In the genomic region with DNA sequence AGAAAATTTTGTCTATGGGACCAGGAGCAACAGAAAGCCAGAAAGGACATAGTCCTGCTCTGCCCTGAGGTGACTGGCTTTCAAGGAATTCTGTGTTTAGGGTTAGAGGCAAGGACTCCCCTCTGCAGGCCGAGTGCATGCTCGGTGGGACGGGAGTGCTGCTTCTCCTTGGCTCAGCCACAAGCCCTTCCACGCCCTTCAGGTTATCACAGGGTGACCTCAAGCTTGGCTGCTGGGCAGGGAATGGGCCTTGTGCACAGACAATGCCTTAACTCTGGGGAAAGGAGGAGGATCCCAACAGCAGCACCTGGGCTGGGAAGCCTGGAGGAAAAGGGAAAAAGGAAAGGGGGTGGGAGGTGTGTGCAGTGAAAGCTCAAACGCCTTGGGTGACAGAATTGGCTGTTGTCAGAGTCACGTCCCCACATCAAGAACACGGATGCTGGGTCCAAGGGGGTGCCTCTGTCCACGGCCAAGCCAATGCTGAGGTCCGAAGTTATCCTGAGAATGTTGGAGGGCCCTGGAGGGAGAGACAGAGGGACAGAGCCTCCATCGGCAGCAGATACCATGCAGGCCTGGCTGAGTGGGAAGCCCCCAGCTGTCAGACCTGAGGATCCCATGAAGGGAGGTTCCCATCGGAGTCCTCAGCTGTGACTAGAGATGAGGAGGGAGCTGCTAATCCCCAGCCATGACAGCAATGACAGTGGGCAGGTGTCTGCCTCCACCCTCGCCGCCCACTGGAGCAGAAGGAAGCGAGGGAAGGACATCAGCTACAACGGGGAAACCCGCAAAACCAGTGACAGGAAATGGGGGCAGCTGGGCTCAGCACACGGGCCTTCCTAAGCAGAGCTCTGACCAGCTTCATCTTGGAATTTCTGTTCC, we compare ENCODE assay signal across 11 cellular contexts. TPM values are rescaled to one million over a fixed set of nuclear protein-coding genes. Genes with fewer than 3 reads are reported as not detected.
DNase-seq lines count a peak whose midpoint lies in the region; ATAC-seq and TF ChIP-seq lines count a peak whose summit lies in the region.
"Had no signal": no experiment of that assay in that cellular context is flagged by ENCODE, and none has a peak within 500 bp of the region (broad histone marks: within the 10 kb centered on the region; RNA-seq: fewer than 3 reads in every experiment).

No MANE protein-coding gene starts in this region.

- 51% methylated on average over 13 of the region's 17 CpGs; no CpG with 5 or more reads in 1 of the 2 donors for WGBS in transverse colon (ENCODE audit: low coverage in 1 of 2), 2 donors

- no peaks in the 10 kb centered on the region for H3K9me3 Mint-ChIP-seq in activated naive CD4-positive, alpha-beta T cell treated with anti-CD3 and anti-CD28 coated beads for 36 hours
- H3K9me3 Mint-ChIP-seq: CD4-positive, alpha-beta T cell had no signal

- in situ Hi-C loops in transverse colon (cut with MboI; ENCODE audit: low pct_ligation_motif_present in 1 of 4, low pct_unique_long_range_greater_than_20kb in 1 of 4, low sequenced_read_pairs in 3 of 4), result loop anchor here in 3 of 4 donors (10.0 to 25.0 kb wide), 2 partner anchors 99 to 158 kb away; a partner anchor contains a TSS

- H3K4me3 Mint-ChIP-seq in activated naive CD4-positive, alpha-beta T cell treated with anti-CD3 and anti-CD28 coated beads for 36 hours, result no peak overlapping the region
- H3K4me3 Mint-ChIP-seq: CD4-positive, alpha-beta T cell had no signal

- no peak overlapping the region for H3K27ac Mint-ChIP-seq in activated naive CD4-positive, alpha-beta T cell treated with anti-CD3 and anti-CD28 coated beads for 36 hours
- H3K27ac Mint-ChIP-seq: CD4-positive, alpha-beta T cell had no signal

- H3K4me1 Mint-ChIP-seq in activated naive CD4-positive, alpha-beta T cell treated with anti-CD3 and anti-CD28 coated beads for 36 hours (ENCODE audit: low read depth), result peaks cover 17% of the 10 kb centered on the region

- TF ChIP-seq POLR2A in Peyer's patch (IDR thresholded peaks at IDR 0.05) (no peak), transverse colon (IDR thresholded peaks at IDR 0.05) (no peak)

- H3K9me3 ChIP-seq in Peyer's patch (no peaks in the 10 kb centered on the region), left ventricle myocardium inferior (replicated peaks) (no peaks in the 10 kb centered on the region), transverse colon (no peaks in the 10 kb centered on the region)
- H3K9me3 ChIP-seq: thoracic aorta had no signal

- TF ChIP-seq CTCF in Peyer's patch (IDR thresholded peaks at IDR 0.05), result no peak
- no peak for TF ChIP-seq CTCF in left ventricle myocardium inferior (IDR thresholded peaks at IDR 0.05; ENCODE audit: borderline replicate concordance)
- TF ChIP-seq CTCF in transverse colon (IDR thresholded peaks at IDR 0.05), result no peak

- H3K27me3 ChIP-seq in Peyer's patch, result no peaks in the 10 kb centered on the region
- H3K27me3 ChIP-seq in left ventricle myocardium inferior (ENCODE audit: low read depth), result no peaks in the 10 kb centered on the region
- H3K27me3 ChIP-seq in transverse colon, result no peaks in the 10 kb centered on the region

- CTCF ChIA-PET in activated naive CD4-positive, alpha-beta T cell treated with anti-CD3 and anti-CD28 coated beads for 36 hours (lab: Charles Lee), result interaction anchor here (0.6 to 12.2 kb wide), 6 partner anchors 83 to 159 kb away, joined by 3 to 214 read pairs (median 4); a partner anchor contains a TSS

- ATAC-seq in GM21723 (IDR thresholded peaks at IDR 0.05; ENCODE audit: unreplicated experiment), result no peak

- no peak for TF ChIP-seq EP300 in transverse colon (IDR thresholded peaks at IDR 0.05; ENCODE audit: low read depth)

- no peaks in the 10 kb centered on the region for H3K27me3 Mint-ChIP-seq in activated naive CD4-positive, alpha-beta T cell treated with anti-CD3 and anti-CD28 coated beads for 36 hours (ENCODE audit: low read depth)
- H3K27me3 Mint-ChIP-seq: CD4-positive, alpha-beta T cell had no signal

- H3K36me3 ChIP-seq in Peyer's patch (no peaks in the 10 kb centered on the region), left ventricle myocardium inferior (no peaks in the 10 kb centered on the region), transverse colon (no peaks in the 10 kb centered on the region)
- H3K36me3 ChIP-seq: thoracic aorta had no signal

- peak; percentile 32 for DNase-seq in activated naive CD4-positive, alpha-beta T cell treated with anti-CD3 and anti-CD28 coated beads for 36 hours
- DNase-seq in activated naive CD4-positive, alpha-beta T cell (lab: John Stamatoyannopoulos, UW), result no peak
- DNase-seq in Peyer's patch, result peak in 1 of 3 donors; percentile 49
- no peak for DNase-seq in left ventricle myocardium inferior
- no peak for DNase-seq in transverse colon
- no peak for DNase-seq in NCI-H2196 treated with DMSO at 0.1 percent for 48 hours (lab: John Stamatoyannopoulos, UW; ENCODE audit: unreplicated experiment)
- no peak for DNase-seq in NCI-H748 treated with DMSO at 0.1 percent for 48 hours (lab: John Stamatoyannopoulos, UW)
- DNase-seq: CD4-positive, alpha-beta T cell had no signal

- H3K27ac ChIP-seq in Peyer's patch, result peak overlapping the region in 3 of 4 donors; percentile 20 to 67 (median 49)
- peak overlapping the region; percentile 58 for H3K27ac ChIP-seq in left ventricle myocardium inferior (replicated peaks)
- peak overlapping the region; percentile 62 to 87 (median 71) for H3K27ac ChIP-seq in transverse colon
- H3K27ac ChIP-seq: thoracic aorta had no signal

- H3K4me3 ChIP-seq in Peyer's patch (no peak overlapping the region), left ventricle myocardium inferior (no peak overlapping the region), transverse colon (no peak overlapping the region)
- H3K4me3 ChIP-seq: thoracic aorta had no signal

- intact Hi-C loops in activated naive CD4-positive, alpha-beta T cell treated with anti-CD3 and anti-CD28 coated beads for 36 hours (cut with micrococcal nuclease), result no loop called here
- intact Hi-C loops in left ventricle myocardium inferior (cut with micrococcal nuclease), result loop anchor here (5.0 kb wide), 1 partner anchor 97 kb away; a partner anchor contains a TSS
- intact Hi-C loops in transverse colon (cut with DNase I; ENCODE audit: low total_unique reads), result loop anchor here (2.0 to 5.0 kb wide), 2 partner anchors 47 to 95 kb away; a partner anchor contains a TSS

- H3K4me1 ChIP-seq in Peyer's patch (peaks cover 0 to 15% (median 2%) of the 10 kb centered on the region in 4 donors), left ventricle myocardium inferior (peaks cover 46% of the 10 kb centered on the region), transverse colon (peaks cover 33 to 53% (median 41%) of the 10 kb centered on the region in 4 donors)

- H3K36me3 Mint-ChIP-seq in activated naive CD4-positive, alpha-beta T cell treated with anti-CD3 and anti-CD28 coated beads for 36 hours (ENCODE audit: low read depth), result no peaks in the 10 kb centered on the region

RNA-seq across cellular contexts. Expression of a gene that starts 32.5 kb away (rescaled TPM):
- total RNA-seq in activated naive CD4-positive, alpha-beta T cell treated with anti-CD3 and anti-CD28 coated beads for 36 hours, result under 1 TPM; 0.17 to 0.35 TPM
- total RNA-seq in Peyer's patch (not detected), left ventricle myocardium inferior (0.82 TPM), transverse colon (not detected)
- total RNA-seq: renal cortical epithelial cell, thoracic aorta had no signal
